12 cellular contexts compared by ENCODE assay signal in the genomic region with DNA sequence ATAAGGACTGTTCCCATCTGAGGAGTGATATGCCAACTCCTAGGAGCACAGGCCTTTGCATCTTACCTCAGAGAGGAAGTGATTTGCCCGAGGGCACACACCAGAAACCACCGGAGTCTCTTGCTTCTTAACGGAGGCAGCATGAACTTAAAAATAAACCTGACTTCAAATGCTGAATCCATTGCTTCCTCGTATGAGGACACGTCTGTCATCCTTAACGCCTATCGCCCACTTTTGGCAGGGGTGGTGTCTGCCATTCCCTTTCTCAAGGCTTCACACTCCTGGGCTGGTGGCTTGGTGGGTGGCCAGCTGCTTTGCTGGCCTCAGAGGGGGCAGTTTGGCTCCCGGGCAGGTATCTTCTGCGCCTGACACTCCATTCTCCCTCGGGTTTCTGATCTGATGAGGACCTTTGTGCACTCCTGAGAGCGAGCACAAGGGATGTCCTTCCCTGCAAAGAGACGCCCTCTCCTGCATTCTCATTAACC. TPM values are rescaled to one million over a fixed set of nuclear protein-coding genes. Genes with fewer than 3 reads are reported as not detected.
DNase-seq lines count a peak whose midpoint lies in the region; ATAC-seq, FAIRE-seq and TF ChIP-seq lines count a peak whose summit lies in the region.
"Had no signal": no experiment of that assay in that cellular context is flagged by ENCODE, and none has a peak within 500 bp of the region (broad histone marks: within the 10 kb centered on the region; RNA-seq: fewer than 3 reads in every experiment).

No MANE protein-coding gene starts in this region.

- CTCF ChIA-PET in activated naive CD4-positive, alpha-beta T cell treated with anti-CD3 and anti-CD28 coated beads for 36 hours (lab: Charles Lee): interaction anchor here (0.6 to 3.0 kb wide), 4 partner anchors 11 to 893 kb away, joined by 3 to 17 read pairs (median 6); partner anchors contain the start of gene ABHD1
- CTCF ChIA-PET in OCI-LY7 (lab: Charles Lee; ENCODE audit: unreplicated experiment) (no interaction called here), H1 (lab: Charles Lee; ENCODE audit: partially characterized antibody) (interaction anchor here (1.1 to 4.3 kb wide), 4 partner anchors 11 to 40 kb away, joined by 3 to 38 read pairs (median 12); partner anchors contain the start of gene ABHD1)

- peak overlapping the region; percentile 93 for H3K27ac Mint-ChIP-seq in activated naive CD4-positive, alpha-beta T cell treated with anti-CD3 and anti-CD28 coated beads for 36 hours
- peak overlapping the region; percentile 87 for H3K27ac Mint-ChIP-seq in stimulated activated memory B cell treated with anti-CD40 and anti-IgM and Interleukin-4, amounts not matched to agents 10 μg/mL and 1 μg/mL and 100 μg/mL, for 72 hours

- POLR2A ChIA-PET in OCI-LY7 (lab: Charles Lee) (interaction anchor here (1.0 to 1.4 kb wide), 3 partner anchors 9 to 36 kb away, joined by 3 to 4 read pairs (median 4); no protein-coding TSS in a partner anchor), H1 (lab: Charles Lee; ENCODE audit: partially characterized antibody) (interaction anchor here (1.4 to 2.3 kb wide), 4 partner anchors 9 to 76 kb away, joined by 3 to 15 read pairs (median 7); partner anchors contain the start of genes ATRAID and SLC5A6)

- H3K4me3 ChIP-seq in OCI-LY7 (ENCODE audit: low read depth, low read length, poor library complexity, severe bottlenecking): no peak overlapping the region
- H3K4me3 ChIP-seq in H1 (ENCODE audit: extremely low read depth in 1 of 4, insufficient read depth in 2 of 4, low read depth in 3 of 4, low read length in 4 of 4): no peak overlapping the region
- H3K4me3 ChIP-seq in body of pancreas: no peak overlapping the region

- H3K79me2 ChIP-seq in OCI-LY7 (ENCODE audit: insufficient read depth, low read depth, low read length): peaks cover 20% of the 10 kb centered on the region
- H3K79me2 ChIP-seq in H1 (ENCODE audit: control insufficient read depth in 1 of 2, insufficient read depth in 2 of 2, low read length in 2 of 2): peaks cover 0 to 15% of the 10 kb centered on the region in 2 experiments; a peak in 2 of 4 replicates

- H2BK15ac ChIP-seq in H1 (ENCODE audit: low read length): no peak overlapping the region

- no peaks in the 10 kb centered on the region for H3K9me2 ChIP-seq in OCI-LY7 (ENCODE audit: insufficient read depth, low read length)

- TF ChIP-seq CTCF in OCI-LY7 (conservative IDR thresholded peaks at IDR 0.05; ENCODE audit: low read length) (no peak), H1 (IDR thresholded peaks at IDR 0.05; ENCODE audit: control extremely low read depth in 1 of 3, insufficient read depth in 1 of 3, low read depth in 1 of 3, low read length in 3 of 3) (no peak), body of pancreas (IDR thresholded peaks at IDR 0.05) (no peak)

- no peak overlapping the region for H3K18ac ChIP-seq in H1 (ENCODE audit: extremely low read depth, low read length)

- H3K27ac ChIP-seq in OCI-LY7 (ENCODE audit: low read depth, low read length, poor library complexity, severe bottlenecking) (no peak overlapping the region), H1 (ENCODE audit: low read depth, low read length) (no peak overlapping the region), body of pancreas (no peak overlapping the region)
- H3K27ac ChIP-seq: SJCRH30 had no signal

- TF ChIP-seq EP300 in H1 (IDR thresholded peaks at IDR 0.05; ENCODE audit: borderline replicate concordance in 1 of 2, low read depth in 2 of 2, low read length in 2 of 2): no peak

- H3K9me3 Mint-ChIP-seq in activated naive CD4-positive, alpha-beta T cell treated with anti-CD3 and anti-CD28 coated beads for 36 hours: no peaks in the 10 kb centered on the region
- no peaks in the 10 kb centered on the region for H3K9me3 Mint-ChIP-seq in stimulated activated memory B cell treated with anti-CD40 and anti-IgM and Interleukin-4, amounts not matched to agents 10 μg/mL and 1 μg/mL and 100 μg/mL, for 72 hours

- H3K9ac ChIP-seq in H1 (replicated peaks in 1 of 4; ENCODE audit: extremely low read depth in 1 of 4, low read depth in 3 of 4, low read length in 3 of 4): no peak overlapping the region

- H3K79me1 ChIP-seq in H1 (ENCODE audit: low read depth, low read length): peaks cover 4% of the 10 kb centered on the region

- no peak overlapping the region for H2BK5ac ChIP-seq in H1 (ENCODE audit: low read depth, low read length)

- no peak overlapping the region for H3K4ac ChIP-seq in H1 (replicated peaks; ENCODE audit: insufficient read length, low read depth, low read length)

- H4K5ac ChIP-seq in H1 (ENCODE audit: insufficient read length, low read depth, low read length): no peak overlapping the region

- no peak for DNase-seq in activated naive CD4-positive, alpha-beta T cell treated with anti-CD3 and anti-CD28 coated beads for 36 hours
- DNase-seq in activated naive CD4-positive, alpha-beta T cell treated with Interleukin-2 at 50 U/mL for 16 hours: no peak
- no peak for DNase-seq in OCI-LY7 (ENCODE audit: low spot score)
- no peak for DNase-seq in H1 (ENCODE audit: low read depth in 1 of 2, low spot score in 2 of 2)
- no peak for DNase-seq in body of pancreas
- DNase-seq in HuH-7.5 (ENCODE audit: low spot score): no peak
- DNase-seq: esophagus squamous epithelium; SJCRH30; stimulated activated naive CD4-positive, alpha-beta T cell treated with Interleukin-2 at 50 U/mL for 16 hours had no signal

- H3K4me3 Mint-ChIP-seq in activated naive CD4-positive, alpha-beta T cell treated with anti-CD3 and anti-CD28 coated beads for 36 hours: peak overlapping the region; percentile 95
- H3K4me3 Mint-ChIP-seq in stimulated activated memory B cell treated with anti-CD40 and anti-IgM and Interleukin-4, amounts not matched to agents 10 μg/mL and 1 μg/mL and 100 μg/mL, for 72 hours: peak overlapping the region; percentile 89

- TF ChIP-seq RAD21 in H1 (IDR thresholded peaks at IDR 0.05 in 1 of 2, conservative IDR thresholded peaks at IDR 0.05 in 1 of 2; ENCODE audit: low read depth in 2 of 2, low read length in 2 of 2): no peak

- no peak for TF ChIP-seq POLR2A in H1 (IDR thresholded peaks at IDR 0.05; ENCODE audit: control extremely low read depth in 1 of 2, low read depth in 2 of 2, low read length in 2 of 2)
- no peak for TF ChIP-seq POLR2A in body of pancreas (IDR thresholded peaks at IDR 0.05)

- H4K20me1 ChIP-seq in OCI-LY7 (ENCODE audit: insufficient read depth, low read length) (peaks cover 5% of the 10 kb centered on the region; the same call in 1 of the 2 replicates), H1 (replicated peaks in 1 of 2; ENCODE audit: control insufficient read depth in 1 of 2, insufficient read depth in 2 of 2, low read length in 2 of 2) (peaks cover 8 to 14% of the 10 kb centered on the region in 2 experiments)

- H3K9me3 ChIP-seq in OCI-LY7 (ENCODE audit: low read length) (no peaks in the 10 kb centered on the region), H1 (ENCODE audit: insufficient read depth in 2 of 2, low read depth in 1 of 2, low read length in 1 of 2) (no peaks in the 10 kb centered on the region), body of pancreas (no peaks in the 10 kb centered on the region)
- H3K9me3 ChIP-seq: esophagus squamous epithelium, SJCRH30 had no signal

- H3K36me3 ChIP-seq in OCI-LY7 (ENCODE audit: insufficient read depth, low read length) (peaks cover 30% of the 10 kb centered on the region), H1 (ENCODE audit: control insufficient read depth in 2 of 4, insufficient read depth in 4 of 4, low read length in 3 of 4) (peaks cover 0 to 18% (median 13%) of the 10 kb centered on the region in 4 experiments; a peak in 6 of 8 replicates), body of pancreas (replicated peaks in 1 of 2; ENCODE audit: insufficient read depth in 1 of 2, low read depth in 2 of 2) (peaks cover 5 to 16% of the 10 kb centered on the region in 2 donors)

- BruUV-seq in OCI-LY7 (replicated peaks; lab: Mats Ljungman, UMichigan): no TSS peak

- H3K27me3 ChIP-seq in H1 (replicated peaks in 1 of 4; ENCODE audit: control insufficient read depth in 3 of 4, extremely low read depth in 1 of 4, insufficient read depth in 3 of 4, low read length in 3 of 4) (no peaks in the 10 kb centered on the region), body of pancreas (no peaks in the 10 kb centered on the region)
- H3K27me3 ChIP-seq: esophagus squamous epithelium had no signal

- no peak overlapping the region; the same call in 1 of the 2 replicates for H4K8ac ChIP-seq in H1 (ENCODE audit: extremely low read depth, insufficient read depth, low read length)

- H2BK12ac ChIP-seq in H1 (ENCODE audit: low read depth, low read length): peak overlapping the region; percentile 21; the same call in 1 of the 2 replicates

- H2BK20ac ChIP-seq in H1 (ENCODE audit: low read length): no peak overlapping the region

- H3K36me3 Mint-ChIP-seq in activated naive CD4-positive, alpha-beta T cell treated with anti-CD3 and anti-CD28 coated beads for 36 hours (ENCODE audit: low read depth): peaks cover 12% of the 10 kb centered on the region
- H3K36me3 Mint-ChIP-seq in stimulated activated memory B cell treated with anti-CD40 and anti-IgM and Interleukin-4, amounts not matched to agents 10 μg/mL and 1 μg/mL and 100 μg/mL, for 72 hours: peaks cover 25% of the 10 kb centered on the region

- H3K23ac ChIP-seq in H1 (ENCODE audit: insufficient read length): no peak overlapping the region

- H3K4me1 ChIP-seq in OCI-LY7 (ENCODE audit: insufficient read depth, low read length, poor library complexity, severe bottlenecking) (peaks cover 20% of the 10 kb centered on the region), H1 (replicated peaks in 1 of 4; ENCODE audit: control insufficient read depth in 3 of 4, insufficient read depth in 4 of 4, low read length in 3 of 4) (peaks cover 0 to 4% (median 3%) of the 10 kb centered on the region in 4 experiments; a peak in 5 of 7 replicates), body of pancreas (peaks cover 20% of the 10 kb centered on the region)

- no peak overlapping the region; the same call in 1 of the 2 replicates for H2AFZ ChIP-seq in OCI-LY7 (ENCODE audit: low read length)
- no peak overlapping the region for H2AFZ ChIP-seq in H1 (ENCODE audit: low read length)

- H2AK5ac ChIP-seq in H1 (ENCODE audit: low read depth, low read length): no peak overlapping the region

- intact Hi-C loops in activated naive CD4-positive, alpha-beta T cell treated with anti-CD3 and anti-CD28 coated beads for 36 hours (cut with micrococcal nuclease): no loop called here
- intact Hi-C loops in OCI-LY7 (cut with micrococcal nuclease; ENCODE audit: unreplicated experiment): loop anchor here (2.0 kb wide), 1 partner anchor 29 kb away; no protein-coding TSS in a partner anchor
- intact Hi-C loops in body of pancreas (cut with DNase I): no loop called here

- H3K4me1 Mint-ChIP-seq in activated naive CD4-positive, alpha-beta T cell treated with anti-CD3 and anti-CD28 coated beads for 36 hours (ENCODE audit: low read depth): peaks cover 20% of the 10 kb centered on the region
- H3K4me1 Mint-ChIP-seq in stimulated activated memory B cell treated with anti-CD40 and anti-IgM and Interleukin-4, amounts not matched to agents 10 μg/mL and 1 μg/mL and 100 μg/mL, for 72 hours: peaks cover 13% of the 10 kb centered on the region

- H3K14ac ChIP-seq in H1 (ENCODE audit: insufficient read length): no peak overlapping the region

- no peak for ATAC-seq in stimulated activated memory B cell treated with anti-CD40 and anti-IgM and Interleukin-4, amounts not matched to agents 10 μg/mL and 1 μg/mL and 100 μg/mL, for 72 hours
- ATAC-seq in GM21528 (IDR thresholded peaks at IDR 0.05; ENCODE audit: low FRiP score, unreplicated experiment) (no peak), body of pancreas (no peak)

- H4K91ac ChIP-seq in H1 (replicated peaks; ENCODE audit: insufficient read length, low read length): no peak overlapping the region

- H2BK120ac ChIP-seq in H1 (replicated peaks; ENCODE audit: low read depth, low read length): no peak overlapping the region

- no peak for FAIRE-seq in H1 (lab: Jason Lieb, UNC)

- H3K4me2 ChIP-seq in OCI-LY7 (ENCODE audit: low read length): peak overlapping the region; percentile 61
- peak overlapping the region in 1 of 2 experiments; percentile 17; a peak in 1 of 4 replicates for H3K4me2 ChIP-seq in H1 (ENCODE audit: insufficient read depth in 1 of 2, low read depth in 2 of 2, low read length in 2 of 2)

- peaks cover 2% of the 10 kb centered on the region; the same call in 1 of the 2 replicates for H3K23me2 ChIP-seq in H1 (ENCODE audit: low read depth, low read length)

- no peaks in the 10 kb centered on the region for H3K27me3 Mint-ChIP-seq in activated naive CD4-positive, alpha-beta T cell treated with anti-CD3 and anti-CD28 coated beads for 36 hours (ENCODE audit: low read depth)
- H3K27me3 Mint-ChIP-seq in stimulated activated memory B cell treated with anti-CD40 and anti-IgM and Interleukin-4, amounts not matched to agents 10 μg/mL and 1 μg/mL and 100 μg/mL, for 72 hours: no peaks in the 10 kb centered on the region

- 96% methylated on average over 12 of the region's 12 CpGs; no CpG with 5 or more reads in 1 of the 2 experiments for WGBS in H1 (ENCODE audit: extremely low coverage in 1 of 2, insufficient coverage in 1 of 2, insufficient read length in 1 of 2, insufficient replicate concordance in 2 of 2, low coverage in 1 of 2, low lambda C conversion rate in 2 of 2, missing lambda C conversion rate in 1 of 2), 2 experiments
- WGBS in body of pancreas, 2 donors: 76 to 84% methylated on average over 12 of the region's 12 CpGs

- no peak overlapping the region for H3K56ac ChIP-seq in H1 (replicated peaks; ENCODE audit: insufficient read length, low read depth, low read length)

RNA-seq across cellular contexts. Expression of gene PREB, which starts 1.1 kb away (rescaled TPM):
- 10 to 100 TPM; 45.2 to 49.5 TPM for total RNA-seq in activated naive CD4-positive, alpha-beta T cell treated with anti-CD3 and anti-CD28 coated beads for 36 hours
- total RNA-seq in OCI-LY7 (2014; rRNA removed; shearing (Covaris generic)): 113 and 116 TPM in 2 replicates
- 96.8 and 106 TPM in 2 replicates for total RNA-seq in OCI-LY7 (2022)
- 51.2 and 54.1 TPM in 2 replicates for total RNA-seq in H1 (2021; fragmentation: NEBNext Ultra II Directional; extraction: Animal tissue kit (Norgen Biotek cat#: 25700))
- polyA plus RNA-seq in H1 (2011; rRNA removed): 72.2 and 74.4 TPM in 2 replicates
- 71.6 TPM for polyA plus RNA-seq in H1 (2011; cell fraction: cytosol; rRNA removed)
- 92.0 TPM for polyA plus RNA-seq in H1 (2011; cell fraction: nucleus; rRNA removed)
- polyA plus RNA-seq in H1 (2012, experiment 1 of 2): 36.7 to 55.6 TPM (median 49.3 TPM) in 4 replicates
- 69.2 TPM for polyA plus RNA-seq in H1 (2012, experiment 2 of 2)
- polyA plus RNA-seq in H1 (2013, experiment 1 of 2): 37.6 TPM
- 36.8 TPM for polyA plus RNA-seq in H1 (2013, experiment 2 of 2)
- polyA minus RNA-seq in H1 (2011; rRNA and poly(A)+ RNA removed): 87.7 and 101 TPM in 2 replicates
- polyA minus RNA-seq in H1 (2011; cell fraction: cytosol; rRNA and poly(A)+ RNA removed): 21.7 TPM
- polyA minus RNA-seq in H1 (2011; cell fraction: nucleus; rRNA and poly(A)+ RNA removed): 27.5 TPM
- total RNA-seq in body of pancreas: 100 to 1,000 TPM in 1 of 2 donors, 10 to 100 TPM in 1; 56.3 to 103 TPM

RNA-seq across cellular contexts. Expression of gene PRR30, which starts 3.7 kb away (rescaled TPM):
- not detected for total RNA-seq in activated naive CD4-positive, alpha-beta T cell treated with anti-CD3 and anti-CD28 coated beads for 36 hours
- total RNA-seq in OCI-LY7 (2014; rRNA removed; shearing (Covaris generic)): not detected in 2 replicates
- total RNA-seq in OCI-LY7 (2022): not detected in 2 replicates
- not detected in 2 replicates for total RNA-seq in H1 (2021; fragmentation: NEBNext Ultra II Directional; extraction: Animal tissue kit (Norgen Biotek cat#: 25700))
- not detected in 2 replicates for polyA plus RNA-seq in H1 (2011; rRNA removed)
- not detected for polyA plus RNA-seq in H1 (2011; cell fraction: cytosol; rRNA removed)
- not detected for polyA plus RNA-seq in H1 (2011; cell fraction: nucleus; rRNA removed)
- polyA plus RNA-seq in H1 (2012, experiment 1 of 2): not detected in 4 replicates
- not detected for polyA plus RNA-seq in H1 (2012, experiment 2 of 2)
- not detected for polyA plus RNA-seq in H1 (2013, experiment 1 of 2)
- not detected for polyA plus RNA-seq in H1 (2013, experiment 2 of 2)
- polyA minus RNA-seq in H1 (2011; rRNA and poly(A)+ RNA removed): not detected in 2 replicates
- not detected for polyA minus RNA-seq in H1 (2011; cell fraction: cytosol; rRNA and poly(A)+ RNA removed)
- not detected for polyA minus RNA-seq in H1 (2011; cell fraction: nucleus; rRNA and poly(A)+ RNA removed)
- total RNA-seq in body of pancreas: not detected
- total RNA-seq: esophagus squamous epithelium, LHCN-M2, SJCRH30 had no signal

RNA-seq across cellular contexts. Expression of gene ABHD1, which starts 11.9 kb away (rescaled TPM):
- under 1 TPM; 0.17 to 0.19 TPM for total RNA-seq in activated naive CD4-positive, alpha-beta T cell treated with anti-CD3 and anti-CD28 coated beads for 36 hours
- not detected in 2 replicates for total RNA-seq in OCI-LY7 (2014; rRNA removed; shearing (Covaris generic))
- total RNA-seq in OCI-LY7 (2022) (not detected in 2 replicates), body of pancreas (under 1 TPM in 1 of 2 donors, not detected in 1; 0.33 TPM)
- 0.20 and 0.50 TPM in 2 replicates for total RNA-seq in H1 (2021; fragmentation: NEBNext Ultra II Directional; extraction: Animal tissue kit (Norgen Biotek cat#: 25700))
- polyA plus RNA-seq in H1 (2011; rRNA removed): 0.88 and 1.1 TPM in 2 replicates
- 0.70 TPM for polyA plus RNA-seq in H1 (2011; cell fraction: cytosol; rRNA removed)
- polyA plus RNA-seq in H1 (2011; cell fraction: nucleus; rRNA removed): 0.94 TPM
- 0.35 to 0.93 TPM (median 0.38 TPM) in 4 replicates for polyA plus RNA-seq in H1 (2012, experiment 1 of 2)
- not detected for polyA plus RNA-seq in H1 (2012, experiment 2 of 2)
- 0.26 TPM for polyA plus RNA-seq in H1 (2013, experiment 1 of 2)
- polyA plus RNA-seq in H1 (2013, experiment 2 of 2): 0.15 TPM
- polyA minus RNA-seq in H1 (2011; rRNA and poly(A)+ RNA removed): 0.28 and 0.78 TPM in 2 replicates
- polyA minus RNA-seq in H1 (2011; cell fraction: cytosol; rRNA and poly(A)+ RNA removed): not detected
- polyA minus RNA-seq in H1 (2011; cell fraction: nucleus; rRNA and poly(A)+ RNA removed): 0.80 TPM
- total RNA-seq: esophagus squamous epithelium, SJCRH30 had no signal

RNA-seq across cellular contexts. Expression of gene TCF23, which starts 13.3 kb away (rescaled TPM):
- total RNA-seq in activated naive CD4-positive, alpha-beta T cell treated with anti-CD3 and anti-CD28 coated beads for 36 hours: not detected
- not detected in 2 replicates for total RNA-seq in OCI-LY7 (2014; rRNA removed; shearing (Covaris generic))
- total RNA-seq in OCI-LY7 (2022): 0.25 TPM in 1 of 2 replicates, not detected in the other
- total RNA-seq in H1 (2021; fragmentation: NEBNext Ultra II Directional; extraction: Animal tissue kit (Norgen Biotek cat#: 25700)): not detected in 2 replicates
- 0.02 TPM in 2 replicates for polyA plus RNA-seq in H1 (2011; rRNA removed)
- polyA plus RNA-seq in H1 (2011; cell fraction: cytosol; rRNA removed): 0.04 TPM
- 0.03 TPM for polyA plus RNA-seq in H1 (2011; cell fraction: nucleus; rRNA removed)
- 0.07 TPM in 1 of 4 replicates, not detected in the others for polyA plus RNA-seq in H1 (2012, experiment 1 of 2)
- polyA plus RNA-seq in H1 (2012, experiment 2 of 2): not detected
- polyA plus RNA-seq in H1 (2013, experiment 1 of 2): not detected
- polyA plus RNA-seq in H1 (2013, experiment 2 of 2): under 0.01 TPM
- polyA minus RNA-seq in H1 (2011; rRNA and poly(A)+ RNA removed): not detected in 2 replicates
- not detected for polyA minus RNA-seq in H1 (2011; cell fraction: cytosol; rRNA and poly(A)+ RNA removed)
- polyA minus RNA-seq in H1 (2011; cell fraction: nucleus; rRNA and poly(A)+ RNA removed): not detected
- under 1 TPM; under 0.01 to 0.66 TPM for total RNA-seq in body of pancreas
- total RNA-seq: esophagus squamous epithelium, LHCN-M2, SJCRH30 had no signal

RNA-seq across cellular contexts. Expression of gene CGREF1, which starts 16.6 kb away (rescaled TPM):
- 1 to 10 TPM; 5.8 to 6.6 TPM for total RNA-seq in activated naive CD4-positive, alpha-beta T cell treated with anti-CD3 and anti-CD28 coated beads for 36 hours
- not detected in 2 replicates for total RNA-seq in OCI-LY7 (2014; rRNA removed; shearing (Covaris generic))
- total RNA-seq in OCI-LY7 (2022) (not detected in 2 replicates), body of pancreas (1 to 10 TPM; 1.0 to 3.0 TPM)
- total RNA-seq in H1 (2021; fragmentation: NEBNext Ultra II Directional; extraction: Animal tissue kit (Norgen Biotek cat#: 25700)): 3.4 and 3.5 TPM in 2 replicates
- 2.5 and 3.7 TPM in 2 replicates for polyA plus RNA-seq in H1 (2011; rRNA removed)
- polyA plus RNA-seq in H1 (2011; cell fraction: cytosol; rRNA removed): 3.6 TPM
- 4.3 TPM for polyA plus RNA-seq in H1 (2011; cell fraction: nucleus; rRNA removed)
- polyA plus RNA-seq in H1 (2012, experiment 1 of 2): 2.3 to 4.1 TPM (median 3.1 TPM) in 4 replicates
- 1.6 TPM for polyA plus RNA-seq in H1 (2012, experiment 2 of 2)
- polyA plus RNA-seq in H1 (2013, experiment 1 of 2): 6.9 TPM
- polyA plus RNA-seq in H1 (2013, experiment 2 of 2): 7.4 TPM
- polyA minus RNA-seq in H1 (2011; rRNA and poly(A)+ RNA removed): 2.1 and 2.7 TPM in 2 replicates
- 2.7 TPM for polyA minus RNA-seq in H1 (2011; cell fraction: cytosol; rRNA and poly(A)+ RNA removed)
- polyA minus RNA-seq in H1 (2011; cell fraction: nucleus; rRNA and poly(A)+ RNA removed): 1.00 TPM
- total RNA-seq: SJCRH30 had no signal
